8 cellular contexts compared by ENCODE assay signal in the genomic region with DNA sequence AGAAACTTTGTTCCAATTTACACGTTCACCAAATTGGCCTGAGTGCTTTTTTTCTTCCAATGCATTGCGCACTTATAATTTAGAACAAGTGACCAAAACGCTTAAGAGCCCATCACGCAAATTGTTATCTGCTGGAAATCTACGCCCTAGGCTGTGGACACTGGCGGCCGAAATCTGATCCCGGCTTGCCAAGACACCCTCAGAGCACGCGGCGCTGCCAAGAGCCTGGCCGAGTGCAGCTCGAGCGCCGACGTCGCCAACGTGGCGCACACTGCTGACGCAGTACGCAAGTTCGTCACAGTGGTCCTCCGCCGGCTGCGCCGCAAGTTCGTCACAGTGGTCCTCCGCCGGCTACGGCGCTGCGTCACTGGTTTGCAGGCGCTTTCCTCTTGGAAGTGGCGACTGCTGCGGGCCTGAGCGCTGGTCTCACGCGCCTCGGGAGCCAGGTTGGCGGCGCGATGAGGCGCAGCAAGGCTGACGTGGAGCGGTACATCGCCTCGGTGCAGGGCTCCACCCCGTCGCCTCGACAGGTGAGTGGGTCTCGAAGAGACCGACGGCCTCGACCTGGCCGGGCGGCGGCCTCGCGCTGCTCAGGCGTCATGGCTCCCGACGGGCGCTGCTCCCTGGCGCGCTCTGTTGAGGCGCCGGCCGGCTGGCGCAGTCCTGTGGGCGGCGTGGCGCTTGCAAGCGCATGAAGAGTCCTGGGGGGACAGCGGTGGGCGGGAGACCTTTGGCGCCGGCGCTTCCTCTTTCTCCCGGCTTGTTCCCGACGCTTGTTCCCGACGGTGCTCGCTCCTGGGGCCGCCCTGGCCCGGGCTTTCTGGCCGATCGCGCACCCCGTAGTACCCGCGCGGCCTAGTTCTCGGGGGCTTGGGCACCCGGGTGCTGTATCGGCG. TPM values are rescaled to one million over a fixed set of nuclear protein-coding genes. Genes with fewer than 3 reads are reported as not detected.
DNase-seq lines count a peak whose midpoint lies in the region; ATAC-seq and TF ChIP-seq lines count a peak whose summit lies in the region.

Gene RANBP2 (plus strand): TSS at position 334 of the 896 bp plus-strand sequence. CDS start 125 bp downstream, at position 459.

- TF ChIP-seq CTCF in GM12864 (IDR thresholded peaks at IDR 0.05; ENCODE audit: low read depth, low read length, missing control alignments) (no peak), omental fat pad (IDR thresholded peaks at IDR 0.05) (no peak)

- no peaks in the 10 kb centered on the region for H3K27me3 Mint-ChIP-seq in activated naive CD8-positive, alpha-beta T cell

- peak within 1 kb of the TSS; percentile 97 for H3K4me3 Mint-ChIP-seq in activated naive CD8-positive, alpha-beta T cell

- peak; percentile 95 for DNase-seq in GM12864 (ENCODE audit: low read depth)
- DNase-seq in NCI-H1105 treated with DMSO at 0.1 percent for 48 hours (lab: John Stamatoyannopoulos, UW) = peak; percentile 91
- DNase-seq in SKM-1 treated with dmso at 0.1 percent for 144 hours (lab: John Stamatoyannopoulos, UW; ENCODE audit: unreplicated experiment) = peak; percentile 92
- DNase-seq in glomerular visceral epithelial cell (ENCODE audit: extremely low spot score) = peak; percentile 97
- peak; percentile 66 for DNase-seq in omental fat pad (ENCODE audit: low spot score)

- peak within 1 kb of the TSS; percentile 72 for H3K27ac ChIP-seq in temporal lobe (ENCODE audit: low read depth, low read length)

- peak within 1 kb of the TSS; percentile 100 for H3K27ac Mint-ChIP-seq in activated naive CD8-positive, alpha-beta T cell

- H3K9me3 Mint-ChIP-seq in activated naive CD8-positive, alpha-beta T cell (ENCODE audit: low read depth) = no peaks in the 10 kb centered on the region

- ATAC-seq in HG02678 (IDR thresholded peaks at IDR 0.05; ENCODE audit: unreplicated experiment) (peak; percentile 100), omental fat pad (ENCODE audit: low FRiP score) (peak; percentile 99)

- no peaks in the 10 kb centered on the region for H3K36me3 Mint-ChIP-seq in activated naive CD8-positive, alpha-beta T cell

- peaks cover 20% of the 10 kb centered on the region for H3K4me1 Mint-ChIP-seq in activated naive CD8-positive, alpha-beta T cell (ENCODE audit: low read depth)

- H3K4me3 ChIP-seq in GM12864 (ENCODE audit: low read depth, low read length) = peak within 1 kb of the TSS; percentile 97

RNA-seq across cellular contexts. Expression of gene RANBP2, which starts in this region (rescaled TPM):
- 100 to 1,000 TPM in 2 of 4 donors, 10 to 100 TPM in 2; 60.3 to 154 (median 83.4) TPM for total RNA-seq in omental fat pad
- 74.0 TPM for total RNA-seq in temporal lobe

Comparison
In these comparisons a context has a peak if more than half of its experiments do, and no peak if none do; other contexts are left out.
1. Peak in every context shown above with its lines: DNase-seq, ATAC-seq, H3K4me3 ChIP-seq and H3K27ac ChIP-seq.